In the genomic region with DNA sequence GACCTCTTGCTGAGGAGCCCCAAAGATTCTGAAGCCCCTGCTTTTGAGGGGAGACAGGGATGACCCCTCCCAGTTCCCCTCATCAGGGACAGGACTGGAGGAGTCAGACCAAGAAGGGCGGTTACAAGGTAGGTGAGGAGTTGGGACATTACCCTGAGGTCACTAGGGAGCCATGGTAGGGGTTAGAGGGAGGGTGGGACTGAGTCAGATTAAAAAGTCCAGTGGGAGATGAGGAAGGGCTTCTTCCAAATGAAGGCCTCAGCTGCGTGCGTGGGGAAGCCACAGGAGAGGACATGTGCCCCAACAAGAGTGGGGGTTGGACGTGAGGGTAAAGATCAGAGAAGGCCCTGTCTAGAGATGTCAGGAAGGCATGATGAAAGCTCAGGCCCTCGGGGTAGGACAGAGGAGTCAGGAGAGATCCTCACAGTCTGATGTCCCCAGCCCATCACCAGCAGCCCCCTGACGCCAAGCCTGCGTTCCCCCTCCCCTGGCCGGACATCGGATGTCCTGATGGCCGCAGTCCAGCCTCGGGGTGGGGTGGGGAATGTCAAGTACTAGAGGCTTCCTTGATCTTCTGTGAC, we compare ENCODE assay signal across 24 cellular contexts. TPM values are rescaled to one million over a fixed set of nuclear protein-coding genes. Genes with fewer than 3 reads are reported as not detected.
DNase-seq lines count a peak whose midpoint lies in the region; ATAC-seq, FAIRE-seq and TF ChIP-seq lines count a peak whose summit lies in the region.
"Had no signal": no experiment of that assay in that cellular context is flagged by ENCODE, and none has a peak within 500 bp of the region (broad histone marks: within the 10 kb centered on the region; RNA-seq: fewer than 3 reads in every experiment).

No MANE protein-coding gene starts in this region.

- TF ChIP-seq EP300 in A549 (IDR thresholded peaks at IDR 0.05) (no peak), HepG2 (IDR thresholded peaks at IDR 0.05; ENCODE audit: low read depth in 2 of 2, low read length in 2 of 2) (no peak), HepG2 (CRISPR knock-in tag; IDR thresholded peaks at IDR 0.05; ENCODE audit: borderline replicate concordance) (no peak)

- POLR2A ChIA-PET in A549 (lab: Yijun Ruan, JAX) (no interaction called here), HepG2 (lab: Yijun Ruan, JAX) (interaction anchor here (1.2 kb wide), 1 partner anchor 10 kb away, joined by 3 read pairs; no protein-coding TSS in a partner anchor)

- DNase-seq in A549 (ENCODE audit: low read depth in 1 of 2, low spot score in 1 of 2) (no peak), RPMI7951 (ENCODE audit: low read depth) (peak; percentile 60), HepG2 (ENCODE audit: low spot score) (no peak), RPMI8226 (no peak), uterus (no peak), cerebellum (ENCODE audit: low spot score) (no peak)
- DNase-seq: 8988T, DMS53, GDM1, GM23248, Karpas-422, NCI-H1694, NCI-H2081 treated with DMSO at 0.1 percent for 48 hours, NCI-H2171 treated with DMSO at 0.1 percent for 48 hours, NCI-H526, Right ventricle myocardium superior had no signal

- TF ChIP-seq CTCF in A549 (IDR thresholded peaks at IDR 0.05) (no peak), HepG2 (CRISPR knock-in tag; IDR thresholded peaks at IDR 0.05) (no peak), uterus (IDR thresholded peaks at IDR 0.05) (no peak)

- TF ChIP-seq RAD21 in A549 (conservative IDR thresholded peaks at IDR 0.05 in 1 of 2, IDR thresholded peaks at IDR 0.05 in 1 of 2) (no peak), HepG2 (CRISPR knock-in tag; IDR thresholded peaks at IDR 0.05) (no peak)

- WGBS in A549 (ENCODE audit: missing lambda C conversion rate), result 89% methylated on average over 8 of the region's 11 CpGs
- WGBS in HepG2 (ENCODE audit: low lambda C conversion rate), result 10% methylated on average over 5 of the region's 11 CpGs

- TF ChIP-seq POLR2A in A549 (IDR thresholded peaks at IDR 0.05; ENCODE audit: low read length) (no peak), HepG2 (IDR thresholded peaks at IDR 0.05; ENCODE audit: insufficient read depth in 1 of 2, low read depth in 2 of 2, low read length in 2 of 2) (no peak), uterus (IDR thresholded peaks at IDR 0.05) (no peak)

- H2AFZ ChIP-seq in HepG2 (ENCODE audit: low read length), result no peak overlapping the region
- H2AFZ ChIP-seq: GM23248 had no signal

- H3K27ac ChIP-seq in A549 (peak overlapping the region; percentile 76 to 89), HepG2 (ENCODE audit: extremely low read length, insufficient read depth, low read length) (no peak overlapping the region), uterus (no peak overlapping the region)
- H3K27ac ChIP-seq: C4-2B, GM23248 had no signal

- H3K27me3 ChIP-seq in HepG2 (ENCODE audit: control insufficient read depth in 1 of 2, insufficient read depth in 2 of 2, low read length in 2 of 2) (peaks cover 0 to 1% of the 10 kb centered on the region in 2 experiments; a peak in 2 of 5 replicates), uterus (no peaks in the 10 kb centered on the region)

- no peak overlapping the region; the same call in 2 of the 3 replicates for H3K4me2 ChIP-seq in A549
- H3K4me2 ChIP-seq in HepG2 (ENCODE audit: low read depth, low read length), result 0 out of 2 replicates have a peak overlapping the region, but pooled peaks have one; percentile 3

- H3K36me3 ChIP-seq in HepG2 (replicated peaks in 1 of 2; ENCODE audit: control insufficient read depth in 1 of 2, insufficient read depth in 2 of 2, low read length in 2 of 2) (no peaks in the 10 kb centered on the region), uterus (no peaks in the 10 kb centered on the region)
- H3K36me3 ChIP-seq: HAP-1 had no signal

- no peaks in the 10 kb centered on the region for H3K79me2 ChIP-seq in HepG2 (ENCODE audit: insufficient read depth, low read length)

- no peak for FAIRE-seq in A549 (lab: Jason Lieb, UNC)
- no peak for FAIRE-seq in HepG2 (lab: Jason Lieb, UNC)
- FAIRE-seq: GM18507, HTR-8/SVneo, RCC 7860 had no signal

- H3K4me1 ChIP-seq in A549, result peaks cover 42% of the 10 kb centered on the region
- H3K4me1 ChIP-seq in HepG2 (ENCODE audit: insufficient read depth, low read length), result peaks cover 36% of the 10 kb centered on the region
- no peaks in the 10 kb centered on the region for H3K4me1 ChIP-seq in uterus
- H3K4me1 ChIP-seq: HAP-1 had no signal

- CTCF ChIA-PET in A549 (lab: Yijun Ruan, JAX) (interaction anchor here (0.7 to 3.2 kb wide), 3 partner anchors 18 to 144 kb away, joined by 3 to 15 read pairs (median 3); no protein-coding TSS in a partner anchor), HepG2 (lab: Yijun Ruan, JAX; ENCODE audit: low intra/inter-chr PET ratio, low total read pairs) (no interaction called here)

- intact Hi-C loops in HepG2 (cut with micrococcal nuclease; ENCODE audit: unreplicated experiment), result no loop called here
- intact Hi-C loops in uterus (cut with DNase I; ENCODE audit: low total_unique reads), result no loop called here

- BruUV-seq in HepG2 (replicated peaks; lab: Mats Ljungman, UMichigan), result no TSS peak

- H4K20me1 ChIP-seq in HepG2 (ENCODE audit: insufficient read depth, low read length), result no peaks in the 10 kb centered on the region

- no peak for ATAC-seq in A549
- peak; percentile 34; the same call in 2 of the 3 replicates for ATAC-seq in HepG2

- no peaks in the 10 kb centered on the region for H3K9me3 ChIP-seq in A549
- no peaks in the 10 kb centered on the region for H3K9me3 ChIP-seq in HepG2 (ENCODE audit: low read length)
- no peaks in the 10 kb centered on the region for H3K9me3 ChIP-seq in uterus
- H3K9me3 ChIP-seq: HAP-1 had no signal

- H3K4me3 ChIP-seq in A549 (no peak overlapping the region), HepG2 (replicated peaks in 1 of 3; ENCODE audit: insufficient read depth in 1 of 3, low read depth in 2 of 3, low read length in 3 of 3) (no peak overlapping the region; a peak in 1 of 6 replicates), uterus (no peak overlapping the region)
- H3K4me3 ChIP-seq: GM23248, HAP-1 had no signal

- H3K9ac ChIP-seq in HepG2 (ENCODE audit: insufficient read depth, low read depth, low read length), result no peak overlapping the region
- H3K9ac ChIP-seq: GM23248 had no signal

- in situ Hi-C loops in HepG2 (cut with HindIII; ENCODE audit: extremely low pct_ligation_motif_present, low pct_unique_long_range_greater_than_20kb), result no loop called here

RNA-seq across cellular contexts. Expression of gene MFSD12, which starts 6.4 kb away (rescaled TPM):
- polyA plus RNA-seq in A549 (2011; rRNA removed) (52.5 and 54.9 TPM in 2 replicates), A549 (2017; fragmentation: RNase III; extraction: RNeasy Plus Mini Kit Qiagen cat#74134 plus additional on column Dnase treatment) (101 to 115 TPM (median 109 TPM) in 3 replicates), HepG2 (2011; rRNA removed) (27.2 and 37.0 TPM in 2 replicates)
- 123 and 172 TPM in 2 replicates for polyA plus RNA-seq in A549 (2012; cell fraction: cytosol; rRNA removed)
- 386 and 515 TPM in 2 replicates for polyA plus RNA-seq in A549 (2012; cell fraction: nucleus; rRNA removed)
- 45.4 and 59.7 TPM in 2 replicates for polyA minus RNA-seq in A549 (2011; rRNA and poly(A)+ RNA removed)
- 205 and 240 TPM in 2 replicates for total RNA-seq in RPMI7951 (2014; rRNA removed; shearing (Covaris generic))
- total RNA-seq in HepG2 (2016; rRNA removed; fragmentation: Illumina TruSeq; extraction: Trizol) (14.0 and 29.1 TPM in 2 replicates), uterus (10 to 100 TPM in 3 of 4 donors, under 1 TPM in 1; 0.59 to 44.9 (median 38.9) TPM), cerebellum (30.4 TPM)
- 9.9 and 10.2 TPM in 2 replicates for total RNA-seq in HepG2 (2016; cell fraction: cytosol; rRNA removed; fragmentation: Illumina TruSeq; extraction: Trizol; ENCODE audit: low read depth)
- 10.6 and 28.5 TPM in 2 replicates for total RNA-seq in HepG2 (2016; cell fraction: insoluble cytoplasmic fraction; rRNA removed; fragmentation: Illumina TruSeq; extraction: Trizol)
- total RNA-seq in HepG2 (2016; cell fraction: membrane; rRNA removed; fragmentation: Illumina TruSeq; extraction: Trizol), result 19.7 and 20.6 TPM in 2 replicates
- total RNA-seq in HepG2 (2016; cell fraction: nucleus; rRNA removed; fragmentation: Illumina TruSeq; extraction: Trizol), result 25.3 and 29.9 TPM in 2 replicates
- 16.9 and 29.1 TPM in 2 replicates for polyA plus RNA-seq in HepG2 (2011; cell fraction: cytosol; rRNA removed)
- 143 and 182 TPM in 2 replicates for polyA plus RNA-seq in HepG2 (2011; cell fraction: nucleus; rRNA removed)
- polyA plus RNA-seq in HepG2 (2012), result 21.1 and 40.6 TPM in 2 replicates
- polyA plus RNA-seq in HepG2 (2016; cell fraction: cytosol; fragmentation: Illumina TruSeq; extraction: Trizol; ENCODE audit: low read depth), result 12.9 and 14.1 TPM in 2 replicates
- 12.6 and 14.9 TPM in 2 replicates for polyA plus RNA-seq in HepG2 (2016; cell fraction: insoluble cytoplasmic fraction; fragmentation: Illumina TruSeq; extraction: Trizol; ENCODE audit: low read depth)
- polyA plus RNA-seq in HepG2 (2016; cell fraction: membrane; fragmentation: Illumina TruSeq; extraction: Trizol; ENCODE audit: low read depth), result 19.3 and 20.1 TPM in 2 replicates
- polyA plus RNA-seq in HepG2 (2016; cell fraction: nucleus; fragmentation: Illumina TruSeq; extraction: Trizol; ENCODE audit: insufficient read depth, low read depth), result 55.9 and 62.9 TPM in 2 replicates
- 76.5 and 865 TPM in 2 replicates for polyA minus RNA-seq in HepG2 (2011; rRNA and poly(A)+ RNA removed; ENCODE audit: low replicate concordance)
- 29.2 and 33.3 TPM in 2 replicates for polyA minus RNA-seq in HepG2 (2011; cell fraction: cytosol; rRNA and poly(A)+ RNA removed)
- polyA minus RNA-seq in HepG2 (2011; cell fraction: nucleus; rRNA and poly(A)+ RNA removed), result 22.5 and 22.8 TPM in 2 replicates

RNA-seq across cellular contexts. Expression of gene HMG20B, which starts 9.0 kb away (rescaled TPM):
- polyA plus RNA-seq in A549 (2011; rRNA removed) (19.6 and 24.2 TPM in 2 replicates), A549 (2017; fragmentation: RNase III; extraction: RNeasy Plus Mini Kit Qiagen cat#74134 plus additional on column Dnase treatment) (40.0 to 47.1 TPM (median 46.6 TPM) in 3 replicates), HepG2 (2011; rRNA removed) (23.9 and 24.8 TPM in 2 replicates)
- polyA plus RNA-seq in A549 (2012; cell fraction: cytosol; rRNA removed), result 46.4 and 58.3 TPM in 2 replicates
- 120 and 131 TPM in 2 replicates for polyA plus RNA-seq in A549 (2012; cell fraction: nucleus; rRNA removed)
- polyA minus RNA-seq in A549 (2011; rRNA and poly(A)+ RNA removed), result 6.6 and 8.4 TPM in 2 replicates
- 135 and 192 TPM in 2 replicates for total RNA-seq in RPMI7951 (2014; rRNA removed; shearing (Covaris generic))
- total RNA-seq in HepG2 (2016; rRNA removed; fragmentation: Illumina TruSeq; extraction: Trizol) (23.0 and 29.2 TPM in 2 replicates), uterus (100 to 1,000 TPM in 1 of 4 donors, 10 to 100 TPM in 3; 52.9 to 232 (median 63.6) TPM), cerebellum (15.4 TPM)
- 26.2 and 31.3 TPM in 2 replicates for total RNA-seq in HepG2 (2016; cell fraction: cytosol; rRNA removed; fragmentation: Illumina TruSeq; extraction: Trizol; ENCODE audit: low read depth)
- total RNA-seq in HepG2 (2016; cell fraction: insoluble cytoplasmic fraction; rRNA removed; fragmentation: Illumina TruSeq; extraction: Trizol), result 26.2 and 29.0 TPM in 2 replicates
- 40.2 and 42.4 TPM in 2 replicates for total RNA-seq in HepG2 (2016; cell fraction: membrane; rRNA removed; fragmentation: Illumina TruSeq; extraction: Trizol)
- total RNA-seq in HepG2 (2016; cell fraction: nucleus; rRNA removed; fragmentation: Illumina TruSeq; extraction: Trizol), result 17.0 TPM in 2 replicates
- polyA plus RNA-seq in HepG2 (2011; cell fraction: cytosol; rRNA removed), result 17.7 and 28.8 TPM in 2 replicates
- polyA plus RNA-seq in HepG2 (2011; cell fraction: nucleus; rRNA removed), result 73.5 and 97.4 TPM in 2 replicates
- 19.0 and 22.8 TPM in 2 replicates for polyA plus RNA-seq in HepG2 (2012)
- 33.9 and 35.6 TPM in 2 replicates for polyA plus RNA-seq in HepG2 (2016; cell fraction: cytosol; fragmentation: Illumina TruSeq; extraction: Trizol; ENCODE audit: low read depth)
- polyA plus RNA-seq in HepG2 (2016; cell fraction: insoluble cytoplasmic fraction; fragmentation: Illumina TruSeq; extraction: Trizol; ENCODE audit: low read depth), result 36.6 TPM in 2 replicates
- polyA plus RNA-seq in HepG2 (2016; cell fraction: membrane; fragmentation: Illumina TruSeq; extraction: Trizol; ENCODE audit: low read depth), result 38.7 and 44.5 TPM in 2 replicates
- polyA plus RNA-seq in HepG2 (2016; cell fraction: nucleus; fragmentation: Illumina TruSeq; extraction: Trizol; ENCODE audit: insufficient read depth, low read depth), result 80.7 and 81.4 TPM in 2 replicates
- polyA minus RNA-seq in HepG2 (2011; rRNA and poly(A)+ RNA removed; ENCODE audit: low replicate concordance), result 13.9 and 67.7 TPM in 2 replicates
- polyA minus RNA-seq in HepG2 (2011; cell fraction: cytosol; rRNA and poly(A)+ RNA removed), result 10.8 and 16.1 TPM in 2 replicates
- polyA minus RNA-seq in HepG2 (2011; cell fraction: nucleus; rRNA and poly(A)+ RNA removed), result 8.7 and 9.7 TPM in 2 replicates

RNA-seq across cellular contexts. Expression of gene GIPC3, which starts 21.5 kb away (rescaled TPM):
- polyA plus RNA-seq in A549 (2011; rRNA removed) (0.05 and 0.20 TPM in 2 replicates), A549 (2017; fragmentation: RNase III; extraction: RNeasy Plus Mini Kit Qiagen cat#74134 plus additional on column Dnase treatment) (0.07 to 0.15 TPM (median 0.12 TPM) in 3 replicates), HepG2 (2011; rRNA removed) (0.05 and 0.08 TPM in 2 replicates)
- 0.08 and 0.14 TPM in 2 replicates for polyA plus RNA-seq in A549 (2012; cell fraction: cytosol; rRNA removed)
- 0.15 and 0.16 TPM in 2 replicates for polyA plus RNA-seq in A549 (2012; cell fraction: nucleus; rRNA removed)
- polyA minus RNA-seq in A549 (2011; rRNA and poly(A)+ RNA removed), result 0.15 and 0.41 TPM in 2 replicates
- total RNA-seq in RPMI7951 (2014; rRNA removed; shearing (Covaris generic)), result 0.49 and 0.96 TPM in 2 replicates
- total RNA-seq in HepG2 (2016; rRNA removed; fragmentation: Illumina TruSeq; extraction: Trizol) (not detected in 2 replicates), uterus (1 to 10 TPM in 1 of 4 donors, under 1 TPM in 1, not detected in 2; 0.07 to 4.0 TPM), cerebellum (0.09 TPM)
- not detected in 2 replicates for total RNA-seq in HepG2 (2016; cell fraction: cytosol; rRNA removed; fragmentation: Illumina TruSeq; extraction: Trizol; ENCODE audit: low read depth)
- total RNA-seq in HepG2 (2016; cell fraction: insoluble cytoplasmic fraction; rRNA removed; fragmentation: Illumina TruSeq; extraction: Trizol), result not detected in 2 replicates
- total RNA-seq in HepG2 (2016; cell fraction: membrane; rRNA removed; fragmentation: Illumina TruSeq; extraction: Trizol), result not detected in 2 replicates
- not detected in 2 replicates for total RNA-seq in HepG2 (2016; cell fraction: nucleus; rRNA removed; fragmentation: Illumina TruSeq; extraction: Trizol)
- 0.01 and 0.03 TPM in 2 replicates for polyA plus RNA-seq in HepG2 (2011; cell fraction: cytosol; rRNA removed)
- polyA plus RNA-seq in HepG2 (2011; cell fraction: nucleus; rRNA removed), result 0.14 and 0.17 TPM in 2 replicates
- polyA plus RNA-seq in HepG2 (2012), result 0.04 TPM in 1 of 2 replicates, not detected in the other
- polyA plus RNA-seq in HepG2 (2016; cell fraction: cytosol; fragmentation: Illumina TruSeq; extraction: Trizol; ENCODE audit: low read depth), result not detected in 2 replicates
- not detected in 2 replicates for polyA plus RNA-seq in HepG2 (2016; cell fraction: insoluble cytoplasmic fraction; fragmentation: Illumina TruSeq; extraction: Trizol; ENCODE audit: low read depth)
- polyA plus RNA-seq in HepG2 (2016; cell fraction: membrane; fragmentation: Illumina TruSeq; extraction: Trizol; ENCODE audit: low read depth), result not detected in 2 replicates
- polyA plus RNA-seq in HepG2 (2016; cell fraction: nucleus; fragmentation: Illumina TruSeq; extraction: Trizol; ENCODE audit: insufficient read depth, low read depth), result not detected in 2 replicates
- 0.02 and 5.9 TPM in 2 replicates for polyA minus RNA-seq in HepG2 (2011; rRNA and poly(A)+ RNA removed; ENCODE audit: low replicate concordance)
- polyA minus RNA-seq in HepG2 (2011; cell fraction: cytosol; rRNA and poly(A)+ RNA removed), result not detected in 2 replicates
- not detected in 2 replicates for polyA minus RNA-seq in HepG2 (2011; cell fraction: nucleus; rRNA and poly(A)+ RNA removed)
- total RNA-seq: GM23248, M059J, OCI-LY7 had no signal
- polyA plus RNA-seq: IgD-negative memory B cell had no signal

RNA-seq across cellular contexts. Expression of gene TEKTIP1, which starts 24.8 kb away (rescaled TPM):
- polyA plus RNA-seq in A549 (2011; rRNA removed), result not detected in 2 replicates
- not detected in 2 replicates for polyA plus RNA-seq in A549 (2012; cell fraction: cytosol; rRNA removed)
- polyA plus RNA-seq in A549 (2012; cell fraction: nucleus; rRNA removed), result 0.17 and 0.24 TPM in 2 replicates
- not detected in 3 replicates for polyA plus RNA-seq in A549 (2017; fragmentation: RNase III; extraction: RNeasy Plus Mini Kit Qiagen cat#74134 plus additional on column Dnase treatment)
- polyA minus RNA-seq in A549 (2011; rRNA and poly(A)+ RNA removed), result not detected in 2 replicates
- total RNA-seq in RPMI7951 (2014; rRNA removed; shearing (Covaris generic)), result not detected in 2 replicates
- total RNA-seq in HepG2 (2016; rRNA removed; fragmentation: Illumina TruSeq; extraction: Trizol), result not detected in 2 replicates
- not detected in 2 replicates for total RNA-seq in HepG2 (2016; cell fraction: cytosol; rRNA removed; fragmentation: Illumina TruSeq; extraction: Trizol; ENCODE audit: low read depth)
- total RNA-seq in HepG2 (2016; cell fraction: insoluble cytoplasmic fraction; rRNA removed; fragmentation: Illumina TruSeq; extraction: Trizol), result not detected in 2 replicates
- total RNA-seq in HepG2 (2016; cell fraction: membrane; rRNA removed; fragmentation: Illumina TruSeq; extraction: Trizol), result not detected in 2 replicates
- total RNA-seq in HepG2 (2016; cell fraction: nucleus; rRNA removed; fragmentation: Illumina TruSeq; extraction: Trizol), result not detected in 2 replicates
- not detected in 2 replicates for polyA plus RNA-seq in HepG2 (2011; rRNA removed)
- not detected in 2 replicates for polyA plus RNA-seq in HepG2 (2011; cell fraction: cytosol; rRNA removed)
- polyA plus RNA-seq in HepG2 (2011; cell fraction: nucleus; rRNA removed), result 0.32 TPM in 1 of 2 replicates, not detected in the other
- polyA plus RNA-seq in HepG2 (2012), result 0.24 and 0.35 TPM in 2 replicates
- polyA plus RNA-seq in HepG2 (2016; cell fraction: cytosol; fragmentation: Illumina TruSeq; extraction: Trizol; ENCODE audit: low read depth), result not detected in 2 replicates
- polyA plus RNA-seq in HepG2 (2016; cell fraction: insoluble cytoplasmic fraction; fragmentation: Illumina TruSeq; extraction: Trizol; ENCODE audit: low read depth), result not detected in 2 replicates
- polyA plus RNA-seq in HepG2 (2016; cell fraction: membrane; fragmentation: Illumina TruSeq; extraction: Trizol; ENCODE audit: low read depth), result not detected in 2 replicates
- not detected in 2 replicates for polyA plus RNA-seq in HepG2 (2016; cell fraction: nucleus; fragmentation: Illumina TruSeq; extraction: Trizol; ENCODE audit: insufficient read depth, low read depth)
- polyA minus RNA-seq in HepG2 (2011; rRNA and poly(A)+ RNA removed; ENCODE audit: low replicate concordance), result not detected in 2 replicates
- polyA minus RNA-seq in HepG2 (2011; cell fraction: cytosol; rRNA and poly(A)+ RNA removed), result not detected in 2 replicates
- not detected in 2 replicates for polyA minus RNA-seq in HepG2 (2011; cell fraction: nucleus; rRNA and poly(A)+ RNA removed)
- total RNA-seq in uterus, result 1 to 10 TPM in 1 of 4 donors, not detected in 3; 5.5 TPM
- 0.54 TPM for total RNA-seq in cerebellum
- total RNA-seq: GM23248, M059J had no signal
- polyA plus RNA-seq: GM23248, IgD-negative memory B cell had no signal

RNA-seq across cellular contexts. Expression of gene TBXA2R, which starts 42.9 kb away (rescaled TPM):
- polyA plus RNA-seq in A549 (2011; rRNA removed), result 0.13 and 0.26 TPM in 2 replicates
- 0.59 and 1.00 TPM in 2 replicates for polyA plus RNA-seq in A549 (2012; cell fraction: cytosol; rRNA removed)
- 0.91 and 1.0 TPM in 2 replicates for polyA plus RNA-seq in A549 (2012; cell fraction: nucleus; rRNA removed)
- polyA plus RNA-seq in A549 (2017; fragmentation: RNase III; extraction: RNeasy Plus Mini Kit Qiagen cat#74134 plus additional on column Dnase treatment), result 0.49 to 0.62 TPM (median 0.49 TPM) in 3 replicates
- 0.10 and 0.12 TPM in 2 replicates for polyA minus RNA-seq in A549 (2011; rRNA and poly(A)+ RNA removed)
- total RNA-seq in RPMI7951 (2014; rRNA removed; shearing (Covaris generic)), result 4.3 and 4.4 TPM in 2 replicates
- not detected in 2 replicates for total RNA-seq in HepG2 (2016; rRNA removed; fragmentation: Illumina TruSeq; extraction: Trizol)
- not detected in 2 replicates for total RNA-seq in HepG2 (2016; cell fraction: cytosol; rRNA removed; fragmentation: Illumina TruSeq; extraction: Trizol; ENCODE audit: low read depth)
- total RNA-seq in HepG2 (2016; cell fraction: insoluble cytoplasmic fraction; rRNA removed; fragmentation: Illumina TruSeq; extraction: Trizol), result not detected in 2 replicates
- total RNA-seq in HepG2 (2016; cell fraction: membrane; rRNA removed; fragmentation: Illumina TruSeq; extraction: Trizol), result not detected in 2 replicates
- not detected in 2 replicates for total RNA-seq in HepG2 (2016; cell fraction: nucleus; rRNA removed; fragmentation: Illumina TruSeq; extraction: Trizol)
- polyA plus RNA-seq in HepG2 (2011; rRNA removed), result 0.05 and 0.09 TPM in 2 replicates
- 0.04 TPM in 2 replicates for polyA plus RNA-seq in HepG2 (2011; cell fraction: cytosol; rRNA removed)
- polyA plus RNA-seq in HepG2 (2011; cell fraction: nucleus; rRNA removed), result 0.11 TPM in 1 of 2 replicates, not detected in the other
- polyA plus RNA-seq in HepG2 (2012), result not detected in 2 replicates
- polyA plus RNA-seq in HepG2 (2016; cell fraction: cytosol; fragmentation: Illumina TruSeq; extraction: Trizol; ENCODE audit: low read depth), result not detected in 2 replicates
- not detected in 2 replicates for polyA plus RNA-seq in HepG2 (2016; cell fraction: insoluble cytoplasmic fraction; fragmentation: Illumina TruSeq; extraction: Trizol; ENCODE audit: low read depth)
- not detected in 2 replicates for polyA plus RNA-seq in HepG2 (2016; cell fraction: membrane; fragmentation: Illumina TruSeq; extraction: Trizol; ENCODE audit: low read depth)
- not detected in 2 replicates for polyA plus RNA-seq in HepG2 (2016; cell fraction: nucleus; fragmentation: Illumina TruSeq; extraction: Trizol; ENCODE audit: insufficient read depth, low read depth)
- 0.20 and 1.3 TPM in 2 replicates for polyA minus RNA-seq in HepG2 (2011; rRNA and poly(A)+ RNA removed; ENCODE audit: low replicate concordance)
- polyA minus RNA-seq in HepG2 (2011; cell fraction: cytosol; rRNA and poly(A)+ RNA removed), result not detected in 2 replicates
- not detected in 2 replicates for polyA minus RNA-seq in HepG2 (2011; cell fraction: nucleus; rRNA and poly(A)+ RNA removed)
- 1 to 10 TPM in 2 of 4 donors, not detected in 2; 2.6 to 7.3 TPM for total RNA-seq in uterus
- 0.45 TPM for total RNA-seq in cerebellum
- total RNA-seq: OCI-LY7 had no signal

Comparison
In these comparisons a context has a peak if more than half of its experiments do, and no peak if none do; other contexts are left out.
1. H3K27ac ChIP-seq: peak in A549 (2 of 2); none in HepG2 (single experiment) and uterus (0 of 2).
2. Of the 38 proteins assayed by ChIP-seq in both HepG2 and A549: peak only in HepG2: BHLHE40 and KDM1A; only in A549: none; in both: ZFP36; in neither: 35.